ENCODE assay signal across 1 cellular context in genomic region chr17:74452027-74452840, GRCh38.
A peak's percentile ranks its signal among the peaks of the same experiment; 100 is the strongest.
TF ChIP-seq lines count a peak whose summit lies in the region.

No MANE protein-coding gene starts in this region.

TF ChIP-seq in HEK293, 187 proteins besides CTCF, POLR2A, EP300 and RAD21 (continued from another document):
- TF ChIP-seq ZBTB17 (tag by site-specific recombination; IDR thresholded peaks at IDR 0.05): peak; percentile 67
- TF ChIP-seq ZNF280C (tag by site-specific recombination; IDR thresholded peaks at IDR 0.05): no peak
